ENCODE assay signal across 1 cellular context in genomic region chr9:132578367-132578932, GRCh38.
TF ChIP-seq lines count a peak whose summit lies in the region.

No MANE protein-coding gene starts in this region.

TF ChIP-seq in H1, 55 proteins besides CTCF, POLR2A, EP300 and RAD21:
- TF ChIP-seq HDAC2 (IDR thresholded peaks at IDR 0.05; ENCODE audit: borderline replicate concordance in 1 of 2, low read depth in 2 of 2, low read length in 2 of 2), result no peak
- no peak for TF ChIP-seq ATF2 (IDR thresholded peaks at IDR 0.05; ENCODE audit: low read length)
- no peak for TF ChIP-seq SUZ12 (IDR thresholded peaks at IDR 0.05; ENCODE audit: low read length)
TF ChIP-seq in H1: peak in this region for 0.
